In genomic region chr14:20343092-20343854, GRCh38 we compare ENCODE assay signal across 8 cellular contexts. TPM values are rescaled to one million over a fixed set of nuclear protein-coding genes. Genes with fewer than 3 reads are reported as not detected.
A peak's percentile ranks its signal among the peaks of the same experiment; 100 is the strongest.
DNase-seq lines count a peak whose midpoint lies in the region; ATAC-seq and TF ChIP-seq lines count a peak whose summit lies in the region.

A gene with protein sequence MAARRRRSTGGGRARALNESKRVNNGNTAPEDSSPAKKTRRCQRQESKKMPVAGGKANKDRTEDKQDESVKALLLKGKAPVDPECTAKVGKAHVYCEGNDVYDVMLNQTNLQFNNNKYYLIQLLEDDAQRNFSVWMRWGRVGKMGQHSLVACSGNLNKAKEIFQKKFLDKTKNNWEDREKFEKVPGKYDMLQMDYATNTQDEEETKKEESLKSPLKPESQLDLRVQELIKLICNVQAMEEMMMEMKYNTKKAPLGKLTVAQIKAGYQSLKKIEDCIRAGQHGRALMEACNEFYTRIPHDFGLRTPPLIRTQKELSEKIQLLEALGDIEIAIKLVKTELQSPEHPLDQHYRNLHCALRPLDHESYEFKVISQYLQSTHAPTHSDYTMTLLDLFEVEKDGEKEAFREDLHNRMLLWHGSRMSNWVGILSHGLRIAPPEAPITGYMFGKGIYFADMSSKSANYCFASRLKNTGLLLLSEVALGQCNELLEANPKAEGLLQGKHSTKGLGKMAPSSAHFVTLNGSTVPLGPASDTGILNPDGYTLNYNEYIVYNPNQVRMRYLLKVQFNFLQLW (plus strand): TSS chr14:20343635. CDS start chr14:20343642, 7 bp downstream.

- H3K9me3 ChIP-seq in PC-3 (ENCODE audit: low read length) (no peaks in the 10 kb centered on the region), mucosa of descending colon (no peaks in the 10 kb centered on the region)

- H3K9ac ChIP-seq in PC-3 (ENCODE audit: low read length), result peak within 1 kb of the TSS; percentile 86

- no peak for TF ChIP-seq RAD21 in Ishikawa (IDR thresholded peaks at IDR 0.05; ENCODE audit: low read depth)

- BruUV-seq in PC-3 (replicated peaks; lab: Mats Ljungman, UMichigan), result TSS peak; percentile 100

- CTCF ChIA-PET in PC-3 (lab: Charles Lee), result interaction anchor here (0.5 to 1.5 kb wide), 7 partner anchors 15 to 347 kb away, joined by 3 to 22 read pairs (median 5); partner anchors contain the start of genes APEX1 and OSGEP

- H3K4me2 ChIP-seq in PC-3 (ENCODE audit: low read length), result peak within 1 kb of the TSS; percentile 96

- POLR2A ChIA-PET in PC-3 (lab: Charles Lee; ENCODE audit: unreplicated experiment), result interaction anchor here (0.5 to 1.5 kb wide), 17 partner anchors 9 to 339 kb away, joined by 3 to 37 read pairs (median 6); partner anchors contain the start of genes APEX1, OSGEP, PIP4P1 and PNP

- peak; percentile 99 for DNase-seq in DMS153 (lab: John Stamatoyannopoulos, UW)
- peak; percentile 100 for DNase-seq in PC-3
- peak; percentile 97 for DNase-seq in activated T-cell treated with anti-CD3 and anti-CD28 coated beads for 48 hours (ENCODE audit: low read depth)
- peak; percentile 98 for DNase-seq in epithelial cell of prostate (ENCODE audit: low read depth, low spot score)
- DNase-seq in mucosa of descending colon, result peak; percentile 94 to 98 (median 96)
- DNase-seq in stimulated activated CD8-positive, alpha-beta memory T cell treated with anti-CD3 and anti-CD28 coated beads, Interleukin-4, amount 100 ng/mL, for 24 hours (ENCODE audit: low read depth), result peak; percentile 93

- ATAC-seq in GM21576 (IDR thresholded peaks at IDR 0.05; ENCODE audit: unreplicated experiment) (peak; percentile 88), PC-3 (peak; percentile 99), mucosa of descending colon (peak; percentile 94)

- H3K4me1 ChIP-seq in PC-3 (ENCODE audit: insufficient read depth, low read length) (peaks cover 9% of the 10 kb centered on the region; the same call in 1 of the 2 replicates), mucosa of descending colon (ENCODE audit: low read depth) (peaks cover 3% of the 10 kb centered on the region)

- H3K27ac ChIP-seq in PC-3 (ENCODE audit: low read length) (peak within 1 kb of the TSS; percentile 75), epithelial cell of prostate (peak within 1 kb of the TSS; percentile 93)

- peak within 1 kb of the TSS; percentile 98 for H2AFZ ChIP-seq in PC-3 (ENCODE audit: low read length)

- TF ChIP-seq EP300 in Ishikawa (IDR thresholded peaks at IDR 0.05; ENCODE audit: borderline replicate concordance), result no peak

- peaks cover 22% of the 10 kb centered on the region for H3K36me3 ChIP-seq in PC-3 (ENCODE audit: low read depth, low read length)
- H3K36me3 ChIP-seq in mucosa of descending colon (ENCODE audit: low read depth), result no peaks in the 10 kb centered on the region

- TF ChIP-seq CTCF in PC-3 (conservative IDR thresholded peaks at IDR 0.05; ENCODE audit: low read depth, low read length), result no peak
- TF ChIP-seq CTCF in mucosa of descending colon (IDR thresholded peaks at IDR 0.05), result no peak

- H3K4me3 ChIP-seq in PC-3 (ENCODE audit: low read length), result peak within 1 kb of the TSS; percentile 98
- H3K4me3 ChIP-seq in mucosa of descending colon, result peak within 1 kb of the TSS; percentile 38

- H3F3A ChIP-seq in PC-3 (ENCODE audit: low read length, unreplicated experiment), result no peaks in the 10 kb centered on the region

- no peaks in the 10 kb centered on the region for H3K9me2 ChIP-seq in PC-3 (replicated peaks; ENCODE audit: low read length)

- intact Hi-C loops in PC-3 (cut with micrococcal nuclease), result loop anchor here (1.0 to 2.0 kb wide), 5 partner anchors 10 to 270 kb away; partner anchors contain the start of genes APEX1, CCNB1IP1 and TEP1
- intact Hi-C loops in mucosa of descending colon (cut with DNase I, micrococcal nuclease), result no loop called here

- H3K27me3 ChIP-seq in PC-3 (ENCODE audit: low read length), result no peaks in the 10 kb centered on the region

- H3K79me2 ChIP-seq in PC-3 (ENCODE audit: low read length), result peaks cover 22% of the 10 kb centered on the region

- H4K20me1 ChIP-seq in PC-3 (ENCODE audit: low read length), result no peaks in the 10 kb centered on the region

TF ChIP-seq in Ishikawa, 13 proteins besides CTCF, POLR2A, EP300 and RAD21:
- TF ChIP-seq EGR1 (IDR thresholded peaks at IDR 0.05), result 0 out of 2 replicates have a peak, but pooled peaks have one; percentile 23
- no peak for TF ChIP-seq USF1 (IDR thresholded peaks at IDR 0.05)
- peak; percentile 91 for TF ChIP-seq YY1 (IDR thresholded peaks at IDR 0.05; ENCODE audit: low read depth)
- TF ChIP-seq FOXM1 (IDR thresholded peaks at IDR 0.05; ENCODE audit: borderline replicate concordance, low read depth), result no peak
- no peak for TF ChIP-seq ZBTB7A (IDR thresholded peaks at IDR 0.05; ENCODE audit: low read depth)
- TF ChIP-seq TCF12 (IDR thresholded peaks at IDR 0.05; ENCODE audit: low read depth), result peak; percentile 60; the same call in 1 of the 2 replicates
- peak; percentile 85 for TF ChIP-seq TAF1 (IDR thresholded peaks at IDR 0.05; ENCODE audit: low read depth)
- peak; percentile 70 for TF ChIP-seq TEAD4 (IDR thresholded peaks at IDR 0.05)
- TF ChIP-seq, protein P1, sequence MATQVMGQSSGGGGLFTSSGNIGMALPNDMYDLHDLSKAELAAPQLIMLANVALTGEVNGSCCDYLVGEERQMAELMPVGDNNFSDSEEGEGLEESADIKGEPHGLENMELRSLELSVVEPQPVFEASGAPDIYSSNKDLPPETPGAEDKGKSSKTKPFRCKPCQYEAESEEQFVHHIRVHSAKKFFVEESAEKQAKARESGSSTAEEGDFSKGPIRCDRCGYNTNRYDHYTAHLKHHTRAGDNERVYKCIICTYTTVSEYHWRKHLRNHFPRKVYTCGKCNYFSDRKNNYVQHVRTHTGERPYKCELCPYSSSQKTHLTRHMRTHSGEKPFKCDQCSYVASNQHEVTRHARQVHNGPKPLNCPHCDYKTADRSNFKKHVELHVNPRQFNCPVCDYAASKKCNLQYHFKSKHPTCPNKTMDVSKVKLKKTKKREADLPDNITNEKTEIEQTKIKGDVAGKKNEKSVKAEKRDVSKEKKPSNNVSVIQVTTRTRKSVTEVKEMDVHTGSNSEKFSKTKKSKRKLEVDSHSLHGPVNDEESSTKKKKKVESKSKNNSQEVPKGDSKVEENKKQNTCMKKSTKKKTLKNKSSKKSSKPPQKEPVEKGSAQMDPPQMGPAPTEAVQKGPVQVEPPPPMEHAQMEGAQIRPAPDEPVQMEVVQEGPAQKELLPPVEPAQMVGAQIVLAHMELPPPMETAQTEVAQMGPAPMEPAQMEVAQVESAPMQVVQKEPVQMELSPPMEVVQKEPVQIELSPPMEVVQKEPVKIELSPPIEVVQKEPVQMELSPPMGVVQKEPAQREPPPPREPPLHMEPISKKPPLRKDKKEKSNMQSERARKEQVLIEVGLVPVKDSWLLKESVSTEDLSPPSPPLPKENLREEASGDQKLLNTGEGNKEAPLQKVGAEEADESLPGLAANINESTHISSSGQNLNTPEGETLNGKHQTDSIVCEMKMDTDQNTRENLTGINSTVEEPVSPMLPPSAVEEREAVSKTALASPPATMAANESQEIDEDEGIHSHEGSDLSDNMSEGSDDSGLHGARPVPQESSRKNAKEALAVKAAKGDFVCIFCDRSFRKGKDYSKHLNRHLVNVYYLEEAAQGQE (IDR thresholded peaks at IDR 0.05; ENCODE audit: low read depth), result no peak
- peak; percentile 78 for TF ChIP-seq CREB1 (IDR thresholded peaks at IDR 0.05; ENCODE audit: low read depth)
- TF ChIP-seq NFIC (IDR thresholded peaks at IDR 0.05), result no peak; the same call in 1 of the 2 replicates
- peak; percentile 72 for TF ChIP-seq MAX (IDR thresholded peaks at IDR 0.05)

RNA-seq across cellular contexts. Expression of the gene that starts here (rescaled TPM):
- total RNA-seq in PC-3 (2014; rRNA removed) (35.6 and 38.3 TPM in 2 replicates), mucosa of descending colon (10 to 100 TPM in 2 of 3 donors, 1 to 10 TPM in 1; 9.3 to 20.1 (median 14.8) TPM)

Comparison
In these comparisons a context has a peak if more than half of its experiments do, and no peak if none do; other contexts are left out.
1. Peak in every context shown above with its lines: DNase-seq, ATAC-seq, H3K4me3 ChIP-seq and H3K27ac ChIP-seq.